Comparison of ENCODE assay signal across 1 cellular context in genomic region chr18:41703744-41704530, GRCh38.
TF ChIP-seq lines count a peak whose summit lies in the region.

No MANE protein-coding gene starts in this region.

TF ChIP-seq in liver, 16 proteins besides CTCF, POLR2A, EP300 and RAD21 (continued from another document):
- peak; percentile 50 for TF ChIP-seq ZBTB33 (IDR thresholded peaks at IDR 0.05)
- peak; percentile 17 to 58 for TF ChIP-seq JUND (IDR thresholded peaks at IDR 0.05)
- TF ChIP-seq HNF4A (conservative IDR thresholded peaks at IDR 0.05) = peak; percentile 74 to 92
- TF ChIP-seq REST (IDR thresholded peaks at IDR 0.05) = peak; percentile 21
TF ChIP-seq in liver: peak in this region for 10.
